ENCODE assay signal across 18 cellular contexts in the genomic region with DNA sequence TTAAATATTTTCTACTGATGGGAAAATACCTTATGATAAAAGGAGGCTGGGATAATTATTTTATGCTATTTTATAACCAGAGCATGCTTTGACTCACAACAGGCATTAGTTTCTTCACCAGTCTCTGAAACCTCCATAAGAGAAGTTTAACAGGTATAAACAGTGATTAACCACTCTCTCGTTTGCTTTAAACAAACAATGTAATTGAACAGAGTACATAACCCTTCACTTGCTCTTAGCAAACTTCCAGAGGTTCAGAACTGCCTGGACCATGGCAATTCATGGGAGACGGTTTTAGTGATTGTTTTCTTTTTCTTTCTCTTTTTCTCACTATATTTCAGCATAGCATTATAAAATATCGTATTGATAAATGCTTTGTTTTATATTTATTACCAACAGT.
"Had no signal": no experiment of that assay in that cellular context is flagged by ENCODE, and none has a peak within 500 bp of the region (broad histone marks: within the 10 kb centered on the region; RNA-seq: fewer than 3 reads in every experiment).

No MANE protein-coding gene starts in this region.

- H3K27ac Mint-ChIP-seq: activated CD4-positive, alpha-beta memory T cell treated with anti-CD3 and anti-CD28 coated beads, Interleukin-2, amount 10 ng/mL, durations not matched to agents 7 days and 5 days; activated T-helper 2 cell treated with anti-CD3 and anti-CD28 coated beads, Interferon-gamma antibody, Interleukin-2, Interleukin-4, amounts not matched to agents 10 μg/mL and 5 μg/mL and 100 μg/mL, durations not matched to agents 14 hours and 24 hours and 36 hours; effector memory CD8-positive, alpha-beta T cell; memory B cell; naive B cell had no signal

- ATAC-seq: body of pancreas; effector memory CD8-positive, alpha-beta T cell; left ventricle myocardium superior had no signal

- H3K9me3 ChIP-seq: body of pancreas had no signal

- H3K36me3 Mint-ChIP-seq: memory B cell, naive B cell had no signal

- H3K4me1 ChIP-seq: body of pancreas had no signal

- H3K27ac ChIP-seq: body of pancreas had no signal

- DNase-seq: activated CD4-positive, alpha-beta memory T cell treated with anti-CD3 and anti-CD28 coated beads, Interleukin-2, amount 10 ng/mL, durations not matched to agents 7 days and 5 days; activated CD4-positive, alpha-beta T cell treated with anti-CD3 and anti-CD28 coated beads for 48 hours; activated CD4-positive, CD25-positive, alpha-beta regulatory T cell; activated naive CD4-positive, alpha-beta T cell treated with Interleukin-2 at 50 U/mL for 16 hours; activated T-cell treated with anti-CD3 and anti-CD28 coated beads, Interleukin-2, amount 50 U/mL, for 1 hour; body of pancreas; caudate nucleus; effector memory CD8-positive, alpha-beta T cell; foreskin fibroblast; kidney; left ventricle myocardium superior; naive B cell; stimulated activated CD8-positive, alpha-beta memory T cell treated with anti-CD3 and anti-CD28 coated beads, Interleukin-4, amount 100 ng/mL, for 48 hours; stimulated activated naive CD4-positive, alpha-beta T cell; T-helper 9 cell had no signal

- H3K4me3 ChIP-seq: body of pancreas had no signal

- H3K27me3 ChIP-seq: body of pancreas had no signal

- FAIRE-seq: kidney had no signal

- H3K9me3 Mint-ChIP-seq: activated CD4-positive, alpha-beta memory T cell treated with anti-CD3 and anti-CD28 coated beads, Interleukin-2, amount 10 ng/mL, durations not matched to agents 7 days and 5 days; activated T-helper 2 cell treated with anti-CD3 and anti-CD28 coated beads, Interferon-gamma antibody, Interleukin-2, Interleukin-4, amounts not matched to agents 10 μg/mL and 5 μg/mL and 100 μg/mL, durations not matched to agents 14 hours and 24 hours and 36 hours; effector memory CD8-positive, alpha-beta T cell; memory B cell; neural crest cell had no signal
